1 cellular context compared by ENCODE assay signal in genomic region chr1:23167353-23168078, GRCh38.
TF ChIP-seq lines count a peak whose summit lies in the region.

No MANE protein-coding gene starts in this region.

TF ChIP-seq in H1, 55 proteins besides CTCF, POLR2A, EP300 and RAD21 (continued from another document):
- no peak for TF ChIP-seq CHD7 (IDR thresholded peaks at IDR 0.05; ENCODE audit: insufficient replicate concordance, low read length)
- TF ChIP-seq USF2 (IDR thresholded peaks at IDR 0.05; ENCODE audit: low read length): no peak
- TF ChIP-seq E2F6 (IDR thresholded peaks at IDR 0.05): no peak
- peak; percentile 19; the same call in 1 of the 2 replicates for TF ChIP-seq TBP (IDR thresholded peaks at IDR 0.05; ENCODE audit: low read depth, low read length)
- TF ChIP-seq HDAC6 (IDR thresholded peaks at IDR 0.05; ENCODE audit: low read depth, low read length): no peak
- TF ChIP-seq SUZ12 (IDR thresholded peaks at IDR 0.05; ENCODE audit: low read length): no peak
- no peak for TF ChIP-seq CHD2 (IDR thresholded peaks at IDR 0.05; ENCODE audit: low read length)
- 0 out of 4 replicates have a peak, but pooled peaks of 1 of the 2 experiments have one; percentile 25 for TF ChIP-seq HDAC2 (IDR thresholded peaks at IDR 0.05; ENCODE audit: borderline replicate concordance in 1 of 2, low read depth in 2 of 2, low read length in 2 of 2)
- TF ChIP-seq SAP30 (IDR thresholded peaks at IDR 0.05; ENCODE audit: insufficient read depth, insufficient replicate concordance, low read length): no peak
- no peak for TF ChIP-seq SP2 (IDR thresholded peaks at IDR 0.05; ENCODE audit: low read length)
- no peak for TF ChIP-seq ZNF274 (IDR thresholded peaks at IDR 0.05; ENCODE audit: borderline replicate concordance, extremely low read depth, low read length)
- TF ChIP-seq BACH1 (IDR thresholded peaks at IDR 0.05; ENCODE audit: low read length): no peak
- 0 out of 2 replicates have a peak, but pooled peaks have one; percentile 15 for TF ChIP-seq SP1 (IDR thresholded peaks at IDR 0.05; ENCODE audit: low read depth, low read length)
- TF ChIP-seq MAFK (IDR thresholded peaks at IDR 0.05; ENCODE audit: low read depth, low read length): no peak
- TF ChIP-seq POU5F1 (IDR thresholded peaks at IDR 0.05; ENCODE audit: low read depth, low read length): no peak
- no peak for TF ChIP-seq SP4 (IDR thresholded peaks at IDR 0.05; ENCODE audit: low read length)
- no peak for TF ChIP-seq SIRT6 (IDR thresholded peaks at IDR 0.05; ENCODE audit: low read length)
- TF ChIP-seq RFX5 (IDR thresholded peaks at IDR 0.05; ENCODE audit: borderline replicate concordance, low read depth, low read length): no peak
- TF ChIP-seq ATF3 (IDR thresholded peaks at IDR 0.05; ENCODE audit: insufficient read depth, low read depth, low read length): no peak
- TF ChIP-seq POLR2AphosphoS5 (IDR thresholded peaks at IDR 0.05; ENCODE audit: low read depth, low read length): no peak; the same call in 1 of the 2 replicates
- no peak for TF ChIP-seq KDM5A (IDR thresholded peaks at IDR 0.05; ENCODE audit: low read length)
- TF ChIP-seq GTF2F1 (IDR thresholded peaks at IDR 0.05; ENCODE audit: borderline replicate concordance, low read depth, low read length): no peak
- no peak for TF ChIP-seq EGR1 (IDR thresholded peaks at IDR 0.05; ENCODE audit: borderline replicate concordance, low read depth, low read length)
- no peak for TF ChIP-seq KDM4A (IDR thresholded peaks at IDR 0.05; ENCODE audit: low read depth, low read length, severe bottlenecking)
- no peak for TF ChIP-seq TAF7 (optimal IDR thresholded peaks at IDR 0.05; ENCODE audit: borderline replicate concordance, low read depth, low read length)
- TF ChIP-seq BRCA1 (IDR thresholded peaks at IDR 0.05; ENCODE audit: low read depth, low read length): no peak
- TF ChIP-seq RBBP5 (IDR thresholded peaks at IDR 0.05; ENCODE audit: borderline replicate concordance, low read depth, low read length): peak; percentile 77; the same call in 1 of the 2 replicates
- peak; percentile 43; the same call in 1 of the 2 replicates for TF ChIP-seq YY1 (IDR thresholded peaks at IDR 0.05; ENCODE audit: low read depth, low read length)
- TF ChIP-seq NANOG (IDR thresholded peaks at IDR 0.05; ENCODE audit: insufficient read depth, low read depth, low read length, poor library complexity, severe bottlenecking): peak; percentile 18
- TF ChIP-seq CEBPB (IDR thresholded peaks at IDR 0.05; ENCODE audit: low read depth, low read length): no peak
- no peak for TF ChIP-seq CREB1 (IDR thresholded peaks at IDR 0.05)
- 0 out of 2 replicates have a peak, but pooled peaks have one; percentile 7 for TF ChIP-seq TCF12 (IDR thresholded peaks at IDR 0.05; ENCODE audit: low read depth, low read length)
- TF ChIP-seq JUND (IDR thresholded peaks at IDR 0.05; ENCODE audit: low read length): no peak
- no peak for TF ChIP-seq NRF1 (IDR thresholded peaks at IDR 0.05; ENCODE audit: low read depth, low read length)
- no peak for TF ChIP-seq RNF2 (IDR thresholded peaks at IDR 0.05; ENCODE audit: borderline replicate concordance, low read depth, low read length, missing control alignments, poor library complexity, severe bottlenecking)
- no peak for TF ChIP-seq BCL11A (IDR thresholded peaks at IDR 0.05; ENCODE audit: low read depth in 2 of 2, low read length in 2 of 2)
- TF ChIP-seq SIN3A (conservative IDR thresholded peaks at IDR 0.05 in 1 of 2, IDR thresholded peaks at IDR 0.05 in 1 of 2; ENCODE audit: low read depth in 1 of 2, low read length in 2 of 2): 0 out of 4 replicates have a peak, but pooled peaks of 1 of the 2 experiments have one; percentile 12
- TF ChIP-seq CBX8 (IDR thresholded peaks at IDR 0.05; ENCODE audit: borderline replicate concordance, low read depth, low read length): no peak
- TF ChIP-seq SIX5 (IDR thresholded peaks at IDR 0.05; ENCODE audit: low read depth, low read length): no peak
- peak; percentile 70 for TF ChIP-seq TAF1 (IDR thresholded peaks at IDR 0.05; ENCODE audit: low read depth, low read length)
- no peak for TF ChIP-seq JUN (IDR thresholded peaks at IDR 0.05; ENCODE audit: low read depth, low read length)
- TF ChIP-seq MAX (IDR thresholded peaks at IDR 0.05): no peak
- TF ChIP-seq CHD1 (IDR thresholded peaks at IDR 0.05; ENCODE audit: low read depth, low read length): no peak
- no peak for TF ChIP-seq FOSL1 (IDR thresholded peaks at IDR 0.05; ENCODE audit: insufficient read depth, low read depth, low read length)
- TF ChIP-seq GABPA (IDR thresholded peaks at IDR 0.05; ENCODE audit: borderline replicate concordance, insufficient read depth, low read length): peak; percentile 44; the same call in 1 of the 2 replicates
- TF ChIP-seq SRF (IDR thresholded peaks at IDR 0.05; ENCODE audit: low read depth, low read length): no peak
- TF ChIP-seq CTBP2 (IDR thresholded peaks at IDR 0.05; ENCODE audit: borderline replicate concordance, insufficient read depth, insufficient read length, low read length): no peak
- no peak for TF ChIP-seq RXRA (IDR thresholded peaks at IDR 0.05; ENCODE audit: insufficient read depth, low read depth, low read length)
- peak; percentile 72; the same call in 1 of the 2 replicates for TF ChIP-seq TEAD4 (IDR thresholded peaks at IDR 0.05; ENCODE audit: low read depth, low read length)
- TF ChIP-seq CBX5 (IDR thresholded peaks at IDR 0.05; ENCODE audit: low read depth, low read length): no peak
